1 cellular context compared by ENCODE assay signal in the genomic region with DNA sequence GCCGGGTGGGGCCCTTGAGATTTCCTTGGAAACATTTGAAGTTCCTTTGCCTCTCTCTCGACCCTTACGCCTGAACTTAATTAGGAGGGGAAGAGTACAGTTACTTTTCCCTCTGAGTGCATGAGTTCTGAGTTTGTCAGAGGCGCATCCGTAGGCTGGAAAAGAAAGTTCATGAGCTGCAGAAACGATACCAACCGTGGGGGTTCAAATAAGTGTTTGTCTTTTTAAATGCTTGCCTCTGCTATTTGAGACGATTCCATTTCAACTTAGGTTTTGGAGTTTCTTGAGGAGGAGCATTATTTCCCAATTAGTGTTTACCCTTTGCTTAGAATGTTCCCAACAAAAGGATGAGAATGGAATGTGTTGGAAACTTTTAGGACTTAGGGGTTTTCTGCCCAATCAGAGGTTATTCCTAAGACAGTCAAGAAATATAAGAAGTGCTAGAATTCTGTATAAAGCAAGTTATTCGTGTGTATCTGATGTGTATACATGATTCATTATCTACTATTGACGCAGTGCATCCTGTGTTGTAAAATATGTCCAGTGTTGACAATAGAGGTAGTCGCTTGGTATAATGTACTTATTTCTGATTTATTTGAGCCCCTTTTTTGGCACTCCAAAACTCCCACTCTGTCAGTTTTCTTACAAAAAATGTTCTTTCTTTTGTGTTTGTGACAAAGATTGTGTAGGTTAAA.
A peak's percentile ranks its signal among the peaks of the same experiment; 100 is the strongest.
TF ChIP-seq lines count a peak whose summit lies in the region.

No MANE protein-coding gene starts in this region.

TF ChIP-seq in HepG2, 621 proteins besides CTCF, POLR2A, EP300 and RAD21 (continued from another document):
- TF ChIP-seq ZHX2 (IDR thresholded peaks at IDR 0.05; ENCODE audit: low read depth) (no peak), ZHX2 (CRISPR knock-in tag; IDR thresholded peaks at IDR 0.05; ENCODE audit: borderline replicate concordance) (0 out of 2 replicates have a peak, but pooled peaks have one; percentile 47), ZNF644 (CRISPR knock-in tag; IDR thresholded peaks at IDR 0.05; ENCODE audit: low read depth) (no peak), ZBTB7B (CRISPR knock-in tag; IDR thresholded peaks at IDR 0.05) (no peak; the same call in 1 of the 2 replicates), TCF7 (IDR thresholded peaks at IDR 0.05; ENCODE audit: low read depth) (no peak)
- TF ChIP-seq, protein P1, sequence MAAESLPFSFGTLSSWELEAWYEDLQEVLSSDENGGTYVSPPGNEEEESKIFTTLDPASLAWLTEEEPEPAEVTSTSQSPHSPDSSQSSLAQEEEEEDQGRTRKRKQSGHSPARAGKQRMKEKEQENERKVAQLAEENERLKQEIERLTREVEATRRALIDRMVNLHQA (CRISPR knock-in tag; IDR thresholded peaks at IDR 0.05): no peak
